2 cellular contexts compared by ENCODE assay signal in genomic region chr1:40795811-40796586, GRCh38.
TF ChIP-seq lines count a peak whose summit lies in the region.

No MANE protein-coding gene starts in this region.

TF ChIP-seq in H1, 55 proteins besides CTCF, POLR2A, EP300 and RAD21:
- TF ChIP-seq JUND (IDR thresholded peaks at IDR 0.05; ENCODE audit: low read length) (no peak), SP4 (IDR thresholded peaks at IDR 0.05; ENCODE audit: low read length) (no peak), NANOG (IDR thresholded peaks at IDR 0.05; ENCODE audit: insufficient read depth, low read depth, low read length, poor library complexity, severe bottlenecking) (no peak)

TF ChIP-seq in HEK293T, 16 proteins besides CTCF, POLR2A, EP300 and RAD21:
- TF ChIP-seq L3MBTL2 (conservative IDR thresholded peaks at IDR 0.05) (no peak), TARDBP (IDR thresholded peaks at IDR 0.05) (no peak), LEF1 (IDR thresholded peaks at IDR 0.05; ENCODE audit: borderline replicate concordance) (no peak), ELF4 (IDR thresholded peaks at IDR 0.05) (no peak), NFRKB (IDR thresholded peaks at IDR 0.05) (no peak), FOXK2 (IDR thresholded peaks at IDR 0.05) (no peak), BHLHE40 (IDR thresholded peaks at IDR 0.05; ENCODE audit: borderline replicate concordance) (no peak), FOXA1 (IDR thresholded peaks at IDR 0.05) (no peak), SUZ12 (IDR thresholded peaks at IDR 0.05) (no peak), ZNF384 (IDR thresholded peaks at IDR 0.05) (no peak), PKNOX1 (IDR thresholded peaks at IDR 0.05) (no peak), SP1 (IDR thresholded peaks at IDR 0.05) (no peak), HDGF (IDR thresholded peaks at IDR 0.05; ENCODE audit: borderline replicate concordance) (no peak)
